8 cellular contexts compared by ENCODE assay signal in the genomic region with DNA sequence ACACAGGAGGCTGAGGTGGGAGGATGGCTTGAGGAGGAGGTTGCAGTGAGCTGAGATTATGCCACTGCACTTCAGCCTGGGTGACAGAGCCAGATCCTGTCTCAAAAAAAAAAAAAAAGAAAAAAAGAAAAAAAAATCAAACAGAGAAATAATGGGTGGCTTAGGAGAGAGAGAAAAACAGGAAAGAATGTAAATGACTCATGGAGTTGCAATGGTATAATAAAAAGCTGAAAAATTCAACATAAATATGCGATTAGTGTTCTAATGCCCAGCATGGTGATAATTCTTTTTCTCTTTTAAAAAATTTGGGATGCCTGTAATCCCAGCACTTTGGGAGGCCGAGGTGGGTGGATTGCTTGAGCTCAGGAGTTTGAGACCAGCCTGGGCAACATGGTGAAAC.
DNase-seq lines count a peak whose midpoint lies in the region; ATAC-seq and TF ChIP-seq lines count a peak whose summit lies in the region.
"Not testable (repeated sequence)": the region's sequence is repeated elsewhere in the genome, so short reads cannot be mapped to it uniquely, and the experiment has no call there.

No MANE protein-coding gene starts in this region.

- not testable (repeated sequence) for H3K79me2 ChIP-seq in H9 (ENCODE audit: insufficient read depth, low read length)

- WGBS in H9 (ENCODE audit: extremely low coverage, insufficient read length, low lambda C conversion rate) = no CpG with 5 or more reads among the region's 2 CpGs
- 66% methylated on average over 2 of the region's 2 CpGs for WGBS in mesenchymal stem cell

- H3K23ac ChIP-seq in H9 (ENCODE audit: insufficient read length, low read depth, low read length); mesenchymal stem cell (ENCODE audit: low read length in 2 of 2): not testable (repeated sequence)

- not testable (repeated sequence) for H2AFZ ChIP-seq in H9 (ENCODE audit: low read length); mesenchymal stem cell (ENCODE audit: low read depth, low read length)

- H3K27ac Mint-ChIP-seq in CD14-positive monocyte = peak overlapping the region in 6 of 7 donors; percentile 45 to 76 (median 64)
- H3K27ac Mint-ChIP-seq in H9 = peak overlapping the region in 2 of 3 experiments; percentile 55 to 59; a peak in 1 of 7 replicates
- H3K27ac Mint-ChIP-seq in activated CD4-positive, alpha-beta T cell treated with anti-CD3 and anti-CD28 coated beads, Interleukin-2, amount 10 ng/mL, durations not matched to agents 7 days and 5 days = peak overlapping the region; percentile 21
- H3K27ac Mint-ChIP-seq in stimulated activated effector memory CD8-positive, alpha-beta T cell treated with anti-CD3 and anti-CD28 coated beads, Interleukin-12 subunit alpha, Interleukin-12 subunit beta, amount 100 ng/mL, for 72 hours = peak overlapping the region; percentile 34

- not testable (repeated sequence) for H3K4me3 Mint-ChIP-seq in CD14-positive monocyte; H9; activated CD4-positive, alpha-beta T cell treated with anti-CD3 and anti-CD28 coated beads, Interleukin-2, amount 10 ng/mL, durations not matched to agents 7 days and 5 days; stimulated activated effector memory CD8-positive, alpha-beta T cell treated with anti-CD3 and anti-CD28 coated beads, Interleukin-12 subunit alpha, Interleukin-12 subunit beta, amount 100 ng/mL, for 72 hours

- H3K4me1 Mint-ChIP-seq in CD14-positive monocyte = peaks cover 62% of the 10 kb centered on the region
- not testable (repeated sequence) for H3K4me1 Mint-ChIP-seq in H9
- peaks cover 82% of the 10 kb centered on the region for H3K4me1 Mint-ChIP-seq in activated CD4-positive, alpha-beta T cell treated with anti-CD3 and anti-CD28 coated beads, Interleukin-2, amount 10 ng/mL, durations not matched to agents 7 days and 5 days
- H3K4me1 Mint-ChIP-seq in stimulated activated effector memory CD8-positive, alpha-beta T cell treated with anti-CD3 and anti-CD28 coated beads, Interleukin-12 subunit alpha, Interleukin-12 subunit beta, amount 100 ng/mL, for 72 hours = peaks cover 72% of the 10 kb centered on the region

- intact Hi-C loops in CD14-positive monocyte (cut with micrococcal nuclease) = not testable (repeated sequence)

- not testable (repeated sequence) for H2BK15ac ChIP-seq in H9 (ENCODE audit: low read depth, low read length); mesenchymal stem cell (ENCODE audit: low read depth, poor library complexity, severe bottlenecking)

- H2BK12ac ChIP-seq in H9 (ENCODE audit: insufficient read length, low read depth, low read length); mesenchymal stem cell (ENCODE audit: low read length in 2 of 2): not testable (repeated sequence)

- not testable (repeated sequence) for H3K4me1 ChIP-seq in H9 (ENCODE audit: insufficient read depth, low read length); mesenchymal stem cell (ENCODE audit: control insufficient read depth, insufficient read depth, low read depth, low read length)

- not testable (repeated sequence) for H3K23me2 ChIP-seq in H9 (ENCODE audit: insufficient read length, low read depth, low read length, poor library complexity, severe bottlenecking)

- H3K56ac ChIP-seq in H9 (ENCODE audit: insufficient read length, low read depth, low read length) = not testable (repeated sequence)

- CTCF ChIA-PET in activated CD4-positive, alpha-beta T cell treated with anti-CD3 and anti-CD28 coated beads, Interleukin-2, amount 10 ng/mL, durations not matched to agents 7 days and 5 days (lab: Charles Lee) = interaction anchor here (0.7 to 5.3 kb wide), 7 partner anchors 16 to 150 kb away, joined by 3 to 19 read pairs (median 4); no protein-coding TSS in a partner anchor

- H3T11ph ChIP-seq in H9 (ENCODE audit: low read length) = not testable (repeated sequence)

- H3K36me3 Mint-ChIP-seq in CD14-positive monocyte = peaks cover 34 to 35% of the 10 kb centered on the region in 2 donors
- H3K36me3 Mint-ChIP-seq in H9 (ENCODE audit: insufficient read depth in 1 of 3, low read depth in 3 of 3) = not testable (repeated sequence)
- H3K36me3 Mint-ChIP-seq in activated CD4-positive, alpha-beta T cell treated with anti-CD3 and anti-CD28 coated beads, Interleukin-2, amount 10 ng/mL, durations not matched to agents 7 days and 5 days (ENCODE audit: low read depth) = peaks cover 23% of the 10 kb centered on the region
- peaks cover 14% of the 10 kb centered on the region for H3K36me3 Mint-ChIP-seq in stimulated activated effector memory CD8-positive, alpha-beta T cell treated with anti-CD3 and anti-CD28 coated beads, Interleukin-12 subunit alpha, Interleukin-12 subunit beta, amount 100 ng/mL, for 72 hours

- H3K4ac ChIP-seq in H9 (ENCODE audit: low read depth, low read length); mesenchymal stem cell (ENCODE audit: low read depth in 1 of 2, low read length in 2 of 2): not testable (repeated sequence)

- H3K18ac ChIP-seq in H9 (ENCODE audit: insufficient read length, low read depth, low read length); mesenchymal stem cell (ENCODE audit: low read depth in 1 of 2, low read length in 2 of 2): not testable (repeated sequence)

- not testable (repeated sequence) for H4K20me1 ChIP-seq in H9 (ENCODE audit: control insufficient read depth, insufficient read depth, insufficient read length)

- not testable (repeated sequence) for ATAC-seq in stimulated activated effector memory CD8-positive, alpha-beta T cell treated with anti-CD3 and anti-CD28 coated beads, Interleukin-12 subunit alpha, Interleukin-12 subunit beta, amount 100 ng/mL, for 72 hours

- not testable (repeated sequence) for H2AK5ac ChIP-seq in H9 (ENCODE audit: insufficient read length, low read length); mesenchymal stem cell (ENCODE audit: low read length, severe bottlenecking)

- H4K8ac ChIP-seq in H9 (replicated peaks; ENCODE audit: insufficient read length, low read depth, low read length); mesenchymal stem cell (ENCODE audit: low read length): not testable (repeated sequence)

- H2BK120ac ChIP-seq in H9 (ENCODE audit: low read depth, low read length, poor library complexity, severe bottlenecking); mesenchymal stem cell (ENCODE audit: low read depth, low read length): not testable (repeated sequence)

- H3K9ac ChIP-seq in H9 (ENCODE audit: extremely low read depth, insufficient read length, low read length) = not testable (repeated sequence)
- H3K9ac ChIP-seq in mesenchymal stem cell (ENCODE audit: low read length) = peak overlapping the region; percentile 43

- not testable (repeated sequence) for H3K79me1 ChIP-seq in H9 (ENCODE audit: insufficient read depth, low read depth, low read length, poor library complexity, severe bottlenecking); mesenchymal stem cell (replicated peaks; ENCODE audit: low read length, poor library complexity, severe bottlenecking)

- not testable (repeated sequence) for H3K9me3 Mint-ChIP-seq in CD14-positive monocyte; H9; activated CD4-positive, alpha-beta T cell treated with anti-CD3 and anti-CD28 coated beads, Interleukin-2, amount 10 ng/mL, durations not matched to agents 7 days and 5 days; stimulated activated effector memory CD8-positive, alpha-beta T cell treated with anti-CD3 and anti-CD28 coated beads, Interleukin-12 subunit alpha, Interleukin-12 subunit beta, amount 100 ng/mL, for 72 hours

- not testable (repeated sequence) for H4K5ac ChIP-seq in H9 (ENCODE audit: insufficient read length, low read depth, low read length)

- not testable (repeated sequence) for H4K91ac ChIP-seq in H9 (ENCODE audit: insufficient read length, low read depth, low read length); mesenchymal stem cell (ENCODE audit: low read length)

- H3K27me3 Mint-ChIP-seq in CD14-positive monocyte (ENCODE audit: low read depth in 3 of 3); H9 (ENCODE audit: low read depth); activated CD4-positive, alpha-beta T cell treated with anti-CD3 and anti-CD28 coated beads, Interleukin-2, amount 10 ng/mL, durations not matched to agents 7 days and 5 days: not testable (repeated sequence)

- not testable (repeated sequence) for H3K4me2 ChIP-seq in H9 (ENCODE audit: insufficient read depth, insufficient read length, low read length); mesenchymal stem cell (ENCODE audit: low read length, poor library complexity, severe bottlenecking)

- POLR2A ChIA-PET in activated CD4-positive, alpha-beta T cell treated with anti-CD3 and anti-CD28 coated beads, Interleukin-2, amount 10 ng/mL, durations not matched to agents 7 days and 5 days (lab: Charles Lee) = interaction anchor here (0.7 kb wide), 1 partner anchor 60 kb away, joined by 8 read pairs; no protein-coding TSS in a partner anchor

- not testable (repeated sequence) for H2BK5ac ChIP-seq in H9 (ENCODE audit: insufficient read length, low read length); mesenchymal stem cell (ENCODE audit: low read depth, low read length, poor library complexity, severe bottlenecking)

- DNase-seq in CD14-positive monocyte (ENCODE audit: low spot score) (peak; percentile 14), NCI-H460 (ENCODE audit: extremely low read depth, low read depth) (peak; percentile 61), cardiac fibroblast (ENCODE audit: low read depth in 2 of 2) (peak; percentile 67 to 70), fibroblast of peridontal ligament (ENCODE audit: extremely low read depth) (peak; percentile 57), mesenchymal stem cell (peak; percentile 59)
- not testable (repeated sequence) for DNase-seq in H9; activated CD4-positive, alpha-beta T cell treated with anti-CD3 and anti-CD28 coated beads, Interleukin-2, amount 10 ng/mL, durations not matched to agents 7 days and 5 days; stimulated activated effector memory CD8-positive, alpha-beta T cell treated with anti-CD3 and anti-CD28 coated beads, Interleukin-12 subunit alpha, Interleukin-12 subunit beta, amount 100 ng/mL, for 72 hours (ENCODE audit: low spot score in 2 of 2)

- not testable (repeated sequence) for H3K36me3 ChIP-seq in mesenchymal stem cell (ENCODE audit: control insufficient read depth in 1 of 2, insufficient read depth in 2 of 2, low read depth in 1 of 2, low read length in 2 of 2)

- not testable (repeated sequence) for H3K9me3 ChIP-seq in H9 (ENCODE audit: control insufficient read depth, low read depth, low read length); mesenchymal stem cell (ENCODE audit: control insufficient read depth, low read length)

- H3K14ac ChIP-seq in H9 (ENCODE audit: insufficient read depth, low read length); mesenchymal stem cell (ENCODE audit: low read length in 2 of 2): not testable (repeated sequence)

- not testable (repeated sequence) for H2BK20ac ChIP-seq in H9 (ENCODE audit: low read depth, low read length, poor library complexity, severe bottlenecking)

- not testable (repeated sequence) for H3K27ac ChIP-seq in H9 (ENCODE audit: insufficient read length, low read depth, low read length)
- peak overlapping the region; percentile 65 for H3K27ac ChIP-seq in mesenchymal stem cell (ENCODE audit: low read length, poor library complexity, severe bottlenecking)

- H3K4me3 ChIP-seq in cardiac fibroblast (replicated peaks in 1 of 2; ENCODE audit: low read depth in 2 of 2, low read length in 2 of 2); mesenchymal stem cell (ENCODE audit: insufficient read depth in 1 of 2, low read depth in 1 of 2, low read length in 2 of 2): not testable (repeated sequence)

- not testable (repeated sequence) for H3K27me3 ChIP-seq in H9 (ENCODE audit: insufficient read depth, low read length); mesenchymal stem cell (ENCODE audit: control insufficient read depth in 1 of 2, insufficient read depth in 1 of 2, low read length in 2 of 2)

- TF ChIP-seq CTCF in CD14-positive monocyte (IDR thresholded peaks at IDR 0.05); H9 (conservative IDR thresholded peaks at IDR 0.05); cardiac fibroblast (IDR thresholded peaks at IDR 0.05; ENCODE audit: low read depth, low read length): not testable (repeated sequence)
